Comparison of ENCODE assay signal across 7 cellular contexts in the genomic region with DNA sequence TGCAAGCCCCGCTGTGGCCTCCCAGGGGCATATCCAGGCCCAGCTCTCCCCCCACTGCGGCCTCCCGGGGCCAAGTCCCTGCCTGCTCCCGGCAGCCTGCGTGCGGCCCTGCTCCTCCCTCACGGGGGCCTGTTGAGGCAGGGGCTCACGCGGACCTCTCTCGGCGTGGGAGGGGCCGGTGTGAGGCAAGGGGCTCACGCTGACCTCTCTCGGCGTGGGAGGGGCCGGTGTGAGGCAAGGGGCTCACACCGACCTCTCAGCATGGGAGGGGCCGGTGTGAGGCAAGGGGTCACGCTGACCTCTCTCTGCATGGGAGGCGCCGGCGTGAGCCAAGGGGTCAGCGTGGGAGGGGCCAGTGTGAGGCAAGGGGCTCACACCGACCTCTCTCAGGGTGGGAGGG.
DNase-seq lines count a peak whose midpoint lies in the region; ATAC-seq and TF ChIP-seq lines count a peak whose summit lies in the region.
"Not testable (repeated sequence)": the region's sequence is repeated elsewhere in the genome, so short reads cannot be mapped to it uniquely, and the experiment has no call there.

No MANE protein-coding gene starts in this region.

- TF ChIP-seq POLR2A in body of pancreas (IDR thresholded peaks at IDR 0.05); sigmoid colon (IDR thresholded peaks at IDR 0.05); transverse colon (IDR thresholded peaks at IDR 0.05): not testable (repeated sequence)

- peak; percentile 20 for DNase-seq in BE2C
- peak; percentile 5 to 8 for DNase-seq in activated CD4-positive, alpha-beta T cell treated with anti-CD3 and anti-CD28 coated beads, Interleukin-2, amount 50 U/mL, for 4 hours
- peak in 3 of 4 donors; percentile 11 to 32 (median 14) for DNase-seq in body of pancreas
- peak; percentile 52 for DNase-seq in Right ventricle myocardium superior
- peak; percentile 67 for DNase-seq in lower lobe of right lung
- DNase-seq in sigmoid colon = peak; percentile 71
- peak; percentile 10 for DNase-seq in transverse colon

- not testable (repeated sequence) for H3K4me1 ChIP-seq in BE2C, body of pancreas, lower lobe of right lung, sigmoid colon, transverse colon

- in situ Hi-C loops in transverse colon (cut with MboI; ENCODE audit: low pct_ligation_motif_present in 1 of 4, low pct_unique_long_range_greater_than_20kb in 1 of 4, low sequenced_read_pairs in 3 of 4) = not testable (repeated sequence)

- H3K27ac ChIP-seq in body of pancreas, lower lobe of right lung, sigmoid colon, transverse colon: not testable (repeated sequence)

- not testable (repeated sequence) for H3K36me3 ChIP-seq in BE2C; body of pancreas (replicated peaks in 1 of 2; ENCODE audit: insufficient read depth in 1 of 2, low read depth in 2 of 2); lower lobe of right lung; sigmoid colon; transverse colon

- H3K27me3 ChIP-seq in BE2C; body of pancreas; lower lobe of right lung (ENCODE audit: low read depth); sigmoid colon; transverse colon: not testable (repeated sequence)

- H3K4me3 ChIP-seq in BE2C (ENCODE audit: low read depth, low read length); body of pancreas; lower lobe of right lung; sigmoid colon; transverse colon: not testable (repeated sequence)

- H3K9me3 ChIP-seq in BE2C, body of pancreas, lower lobe of right lung, sigmoid colon, transverse colon: not testable (repeated sequence)

- not testable (repeated sequence) for ATAC-seq in body of pancreas; Right ventricle myocardium superior (ENCODE audit: poor library complexity); lower lobe of right lung

- TF ChIP-seq EP300 in sigmoid colon (IDR thresholded peaks at IDR 0.05); transverse colon (IDR thresholded peaks at IDR 0.05; ENCODE audit: low read depth): not testable (repeated sequence)

- TF ChIP-seq CTCF in BE2C (IDR thresholded peaks at IDR 0.05; ENCODE audit: low read depth, low read length); body of pancreas (IDR thresholded peaks at IDR 0.05); lower lobe of right lung (IDR thresholded peaks at IDR 0.05); sigmoid colon (IDR thresholded peaks at IDR 0.05); transverse colon (IDR thresholded peaks at IDR 0.05): not testable (repeated sequence)

- WGBS in body of pancreas, 2 donors = 89 to 94% methylated on average over 8 to 21 of the region's 24 CpGs
- 95 to 96% methylated on average over 24 of the region's 24 CpGs for WGBS in sigmoid colon, 2 donors
- 92% methylated on average over 24 of the region's 24 CpGs; no CpG with 5 or more reads in 1 of the 2 donors for WGBS in transverse colon (ENCODE audit: low coverage in 1 of 2), 2 donors

- intact Hi-C loops in body of pancreas (cut with DNase I); Right ventricle myocardium superior (cut with DNase I); lower lobe of right lung (cut with DNase I); sigmoid colon (cut with DNase I); transverse colon (cut with DNase I; ENCODE audit: low total_unique reads): not testable (repeated sequence)

Comparison
In these comparisons a context has a peak if more than half of its experiments do, and no peak if none do; other contexts are left out.
1. DNase-seq: peak in every context shown above with its lines; median percentile 71 in sigmoid colon; 67 in lower lobe of right lung; 52 in Right ventricle myocardium superior; 20 in BE2C; 14 in body of pancreas; 10 in transverse colon; 6 in activated CD4-positive, alpha-beta T cell treated with anti-CD3 and anti-CD28 coated beads, Interleukin-2, amount 50 U/mL, for 4 hours.